ENCODE assay signal across 12 cellular contexts in the genomic region with DNA sequence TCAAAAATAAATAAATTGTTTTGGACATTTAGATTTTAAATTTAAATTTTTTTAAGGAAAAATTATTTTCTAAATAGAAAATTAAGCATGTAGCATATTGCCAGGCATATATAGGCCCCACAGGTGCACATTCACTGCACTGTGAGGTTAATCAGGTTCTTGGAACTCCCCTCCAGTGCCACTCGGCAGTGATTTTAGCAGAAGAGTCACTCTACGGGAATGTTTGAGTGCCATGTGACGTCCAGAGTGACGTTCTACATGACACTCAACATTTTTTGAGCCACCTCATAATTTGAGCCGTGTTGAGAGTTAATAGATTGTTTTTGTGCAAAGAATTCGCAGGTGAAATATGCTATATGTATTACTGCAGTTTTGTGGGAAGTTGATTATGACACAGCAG.
"Had no signal": no experiment of that assay in that cellular context is flagged by ENCODE, and none has a peak within 500 bp of the region (broad histone marks: within the 10 kb centered on the region; RNA-seq: fewer than 3 reads in every experiment).

No MANE protein-coding gene starts in this region.

- H3K27ac Mint-ChIP-seq: activated T-helper 1 cell treated with anti-CD3 and anti-CD28 coated beads, Interleukin-12 subunit alpha, Interleukin-12 subunit beta, Interleukin-2, Interleukin-4 antibody, amounts not matched to agents 30 ng/mL and 10 ng/mL and 1 ng/mL, durations not matched to agents 14 hours and 24 hours and 36 hours; naive thymus-derived CD4-positive, alpha-beta T cell had no signal

- H3K4me3 Mint-ChIP-seq: activated T-helper 1 cell treated with anti-CD3 and anti-CD28 coated beads, Interleukin-12 subunit alpha, Interleukin-12 subunit beta, Interleukin-2, Interleukin-4 antibody, amounts not matched to agents 30 ng/mL and 10 ng/mL and 1 ng/mL, durations not matched to agents 14 hours and 24 hours and 36 hours; naive thymus-derived CD4-positive, alpha-beta T cell had no signal

- DNase-seq: activated CD4-positive, alpha-beta T cell treated with anti-CD3 and anti-CD28 coated beads, Interleukin-2, amount 50 U/mL, for 1 hour; activated naive CD4-positive, alpha-beta T cell treated with Interleukin-2 at 50 U/mL for 16 hours; anterior cingulate cortex; hippocampal formation; naive thymus-derived CD4-positive, alpha-beta T cell; ovary; sigmoid colon; stimulated activated CD4-positive, alpha-beta T cell treated with anti-CD3 and anti-CD28 coated beads, Interleukin-1b, Interleukin-23, amount 100 ng/mL, for 48 hours; T-helper 2 cell had no signal

- H3K9me3 ChIP-seq: esophagus muscularis mucosa, ovary, sigmoid colon had no signal

- H3K4me3 ChIP-seq: esophagus muscularis mucosa, ovary, sigmoid colon had no signal

- H3K27ac ChIP-seq: esophagus muscularis mucosa, ovary, sigmoid colon had no signal

- H3K36me3 ChIP-seq: ovary had no signal

- H3K4me1 ChIP-seq: sigmoid colon had no signal

- H3K27me3 ChIP-seq: esophagus muscularis mucosa, ovary, sigmoid colon had no signal

- ATAC-seq: naive thymus-derived CD4-positive, alpha-beta T cell had no signal

- FAIRE-seq: keratinocyte had no signal
